In genomic region chr1:107682467-107682866, GRCh38 we compare ENCODE assay signal across 17 cellular contexts.
DNase-seq lines count a peak whose midpoint lies in the region; ATAC-seq, FAIRE-seq and TF ChIP-seq lines count a peak whose summit lies in the region.
"Had no signal": no experiment of that assay in that cellular context is flagged by ENCODE, and none has a peak within 500 bp of the region (broad histone marks: within the 10 kb centered on the region; RNA-seq: fewer than 3 reads in every experiment).

No MANE protein-coding gene starts in this region.

- no peaks in the 10 kb centered on the region for H3F3A ChIP-seq in smooth muscle cell (ENCODE audit: low read depth)

- no peaks in the 10 kb centered on the region for H4K20me1 ChIP-seq in smooth muscle cell (ENCODE audit: low read depth)

- TF ChIP-seq CTCF in breast epithelium (IDR thresholded peaks at IDR 0.05) (no peak), kidney (IDR thresholded peaks at IDR 0.05; ENCODE audit: borderline replicate concordance, extremely low read depth, insufficient read depth) (no peak), smooth muscle cell (IDR thresholded peaks at IDR 0.05; ENCODE audit: borderline replicate concordance, insufficient read depth, poor library complexity, severe bottlenecking) (no peak), GM20000 (IDR thresholded peaks at IDR 0.05; ENCODE audit: extremely low read depth, missing control alignments) (no peak)

- POLR2A ChIA-PET in HEK293T (lab: Yijun Ruan, JAX): no interaction called here

- H3K27me3 ChIP-seq in breast epithelium (no peaks in the 10 kb centered on the region), smooth muscle cell (ENCODE audit: low read depth) (no peaks in the 10 kb centered on the region)
- H3K27me3 ChIP-seq: adrenal gland, spleen, upper lobe of left lung had no signal

- H3K4me1 ChIP-seq in breast epithelium (no peaks in the 10 kb centered on the region), kidney (ENCODE audit: control insufficient read depth in 1 of 2, insufficient read depth in 1 of 2, low read depth in 1 of 2, low read length in 2 of 2) (peaks cover 3 to 25% of the 10 kb centered on the region in 2 donors), smooth muscle cell (ENCODE audit: low read depth) (no peaks in the 10 kb centered on the region)
- H3K4me1 ChIP-seq: adrenal gland, spleen, upper lobe of left lung had no signal

- intact Hi-C loops in breast epithelium (cut with DNase I; ENCODE audit: low total_unique reads): no loop called here
- intact Hi-C loops in kidney (cut with DNase I): no loop called here

- no peak for ATAC-seq in HG03354 (IDR thresholded peaks at IDR 0.05; ENCODE audit: poor library complexity, severe bottlenecking, unreplicated experiment)
- ATAC-seq: K562; Right ventricle myocardium inferior; stimulated activated naive B cell treated with anti-CD40 and anti-IgM and Interleukin-4, amounts not matched to agents 10 μg/mL and 1 μg/mL and 100 μg/mL, for 72 hours had no signal

- no peak for TF ChIP-seq POLR2A in breast epithelium (IDR thresholded peaks at IDR 0.05)

- H3K9me3 ChIP-seq in breast epithelium (no peaks in the 10 kb centered on the region), kidney (ENCODE audit: control insufficient read depth in 1 of 2, low read length in 2 of 2) (no peaks in the 10 kb centered on the region), smooth muscle cell (replicated peaks; ENCODE audit: low read depth) (no peaks in the 10 kb centered on the region)
- H3K9me3 ChIP-seq: adrenal gland, spleen, upper lobe of left lung had no signal

- peak overlapping the region; percentile 1 for H3K4me2 ChIP-seq in smooth muscle cell

- no peak for FAIRE-seq in kidney (lab: Jason Lieb, UNC)
- FAIRE-seq: K562 had no signal

- H3K79me2 ChIP-seq in smooth muscle cell (ENCODE audit: low read depth): no peaks in the 10 kb centered on the region

- no peaks in the 10 kb centered on the region for H3K36me3 ChIP-seq in breast epithelium
- H3K36me3 ChIP-seq in kidney (ENCODE audit: control insufficient read depth in 1 of 2, insufficient read depth in 2 of 2, low read length in 2 of 2): no peaks in the 10 kb centered on the region
- H3K36me3 ChIP-seq in smooth muscle cell (ENCODE audit: low read depth): no peaks in the 10 kb centered on the region
- H3K36me3 ChIP-seq: adrenal gland, upper lobe of left lung had no signal

- H3K27ac ChIP-seq in breast epithelium: peak overlapping the region in 1 of 2 donors; percentile 59
- H3K27ac ChIP-seq in kidney (ENCODE audit: low read depth in 2 of 2, low read length in 2 of 2): peak overlapping the region; percentile 20 to 56
- peak overlapping the region; percentile 58 for H3K27ac ChIP-seq in smooth muscle cell (ENCODE audit: low read depth)
- H3K27ac ChIP-seq: adrenal gland, spleen, upper lobe of left lung had no signal

- DNase-seq in HEK293T (ENCODE audit: extremely low spot score): peak; percentile 36
- no peak for DNase-seq in breast epithelium (ENCODE audit: low spot score in 2 of 2)
- DNase-seq in kidney: no peak
- no peak for DNase-seq in smooth muscle cell (lab: John Stamatoyannopoulos, UW; ENCODE audit: unreplicated experiment)
- DNase-seq in iPS-NIHi7 (ENCODE audit: extremely low spot score): no peak
- DNase-seq in GM20000 (ENCODE audit: low spot score): no peak
- DNase-seq in RPMI8226: no peak
- DNase-seq: activated B cell treated with CpG ODN at 0.5 μM for 24 hours; adrenal gland; head of caudate nucleus; occipital lobe; spleen; stimulated activated naive B cell treated with anti-CD40 and anti-IgM and Interleukin-4, amounts not matched to agents 10 μg/mL and 1 μg/mL and 100 μg/mL, for 72 hours; upper lobe of left lung had no signal

- peak overlapping the region in 2 of 3 donors; percentile 9 to 49 for H3K4me3 ChIP-seq in breast epithelium
- H3K4me3 ChIP-seq in kidney (ENCODE audit: low read length in 2 of 2): peak overlapping the region; percentile 27 to 90
- H3K4me3 ChIP-seq in smooth muscle cell: peak overlapping the region; percentile 21
- H3K4me3 ChIP-seq: adrenal gland, K562, spleen, upper lobe of left lung had no signal

- no peak overlapping the region for H2AFZ ChIP-seq in smooth muscle cell (ENCODE audit: low read depth)

- CTCF ChIA-PET in HEK293T (lab: Yijun Ruan, JAX): no interaction called here

- H3K9ac ChIP-seq in kidney (ENCODE audit: low read length in 2 of 2) (peak overlapping the region in 1 of 2 donors; percentile 34), smooth muscle cell (ENCODE audit: low read depth) (no peak overlapping the region)

- 63% methylated on average over 1 of the region's 1 CpG for WGBS in smooth muscle cell (ENCODE audit: low lambda C conversion rate)

TF ChIP-seq in HEK293T, 16 proteins besides CTCF, POLR2A, EP300 and RAD21:
- TF ChIP-seq SP1 (IDR thresholded peaks at IDR 0.05) (no peak), SUZ12 (IDR thresholded peaks at IDR 0.05) (no peak), FOXK2 (IDR thresholded peaks at IDR 0.05) (no peak), NFRKB (IDR thresholded peaks at IDR 0.05) (no peak), BHLHE40 (IDR thresholded peaks at IDR 0.05; ENCODE audit: borderline replicate concordance) (no peak), L3MBTL2 (conservative IDR thresholded peaks at IDR 0.05) (no peak), PKNOX1 (IDR thresholded peaks at IDR 0.05) (peak; percentile 89), CTBP1 (IDR thresholded peaks at IDR 0.05; ENCODE audit: borderline replicate concordance) (peak; percentile 69; the same call in 1 of the 2 replicates), ZNF384 (IDR thresholded peaks at IDR 0.05) (no peak), FOXA1 (IDR thresholded peaks at IDR 0.05) (no peak), HDGF (IDR thresholded peaks at IDR 0.05; ENCODE audit: borderline replicate concordance) (no peak), ELF4 (IDR thresholded peaks at IDR 0.05) (no peak)
